In the genomic region with DNA sequence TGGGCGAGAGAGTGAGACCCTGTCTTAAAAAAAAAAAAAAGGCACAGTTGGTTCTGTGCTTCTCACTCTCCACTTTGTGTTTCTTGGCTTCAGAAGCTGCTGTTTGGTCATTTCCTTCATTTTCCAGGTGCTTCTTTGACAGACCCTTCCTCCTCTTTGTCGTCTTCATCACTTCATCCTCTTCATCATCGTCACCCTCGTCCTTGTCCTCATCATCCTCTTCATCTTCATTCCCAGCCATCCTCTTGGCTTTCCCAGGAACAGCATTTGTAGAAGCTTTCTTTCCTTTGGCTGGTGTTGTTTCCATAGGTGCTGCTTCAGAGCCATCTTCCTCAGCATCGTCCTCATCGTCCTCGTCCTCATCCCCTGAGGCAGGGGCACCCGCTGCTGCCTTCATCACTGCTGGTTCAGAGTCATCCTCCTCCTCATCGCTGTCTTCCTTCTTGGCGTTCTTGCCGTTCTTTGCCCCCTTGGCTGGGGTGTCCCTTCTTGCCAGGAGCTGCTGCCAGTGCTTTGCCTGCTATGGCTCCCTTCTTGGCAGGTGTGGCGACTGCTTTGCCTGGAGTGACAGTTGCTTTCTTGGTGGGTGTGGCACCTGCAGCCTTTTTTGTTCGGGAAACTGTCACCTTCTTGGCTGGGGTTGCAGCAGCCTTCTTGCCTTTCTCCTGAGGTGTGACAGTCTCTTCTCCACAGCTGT, we compare ENCODE assay signal across 16 cellular contexts. TPM values are rescaled to one million over a fixed set of nuclear protein-coding genes. Genes with fewer than 3 reads are reported as not detected.
A peak's percentile ranks its signal among the peaks of the same experiment; 100 is the strongest.
DNase-seq lines count a peak whose midpoint lies in the region; ATAC-seq and TF ChIP-seq lines count a peak whose summit lies in the region.
"Had no signal": no experiment of that assay in that cellular context is flagged by ENCODE, and none has a peak within 500 bp of the region (broad histone marks: within the 10 kb centered on the region; RNA-seq: fewer than 3 reads in every experiment).

No MANE protein-coding gene starts in this region.

- H4K8ac ChIP-seq in trophoblast cell (ENCODE audit: low read depth, low read length), result no peak overlapping the region

- whole genome bisulfite sequencing in trophoblast cell (ENCODE audit: extremely low coverage, insufficient coverage, insufficient read length), result 100% methylated on average over 3 of the region's 13 CpGs

- no peak overlapping the region for H3K23ac ChIP-seq in trophoblast cell (ENCODE audit: low read length)

- no peak overlapping the region for H2BK120ac ChIP-seq in trophoblast cell (ENCODE audit: insufficient read depth, low read length, poor library complexity)

- H3K4me1 ChIP-seq in right atrium auricular region, result peaks cover 0 to 14% of the 10 kb centered on the region in 2 donors
- peaks cover 0 to 2% of the 10 kb centered on the region in 2 experiments for H3K4me1 ChIP-seq in trophoblast cell (ENCODE audit: control insufficient read depth in 1 of 2, insufficient read depth in 2 of 2, low read length in 2 of 2)

- ATAC-seq in Right ventricle myocardium superior (ENCODE audit: poor library complexity) (no peak), T-helper 17 cell (no peak)

- H3K36me3 Mint-ChIP-seq in T-helper 17 cell (ENCODE audit: low read depth), result peaks cover 5% of the 10 kb centered on the region
- H3K36me3 Mint-ChIP-seq: IgD-negative memory B cell had no signal

- peak overlapping the region; percentile 34 for H3K27ac Mint-ChIP-seq in T-helper 17 cell

- H3K27me3 Mint-ChIP-seq in T-helper 17 cell, result no peaks in the 10 kb centered on the region
- H3K27me3 Mint-ChIP-seq: IgD-negative memory B cell had no signal

- H3K4me1 Mint-ChIP-seq in T-helper 17 cell, result peaks cover 24% of the 10 kb centered on the region

- no peak overlapping the region for H4K91ac ChIP-seq in trophoblast cell (ENCODE audit: low read depth, low read length)

- H3K9me3 ChIP-seq in right atrium auricular region (no peaks in the 10 kb centered on the region), T-helper 17 cell (ENCODE audit: control insufficient read depth, low read length, poor library complexity, severe bottlenecking) (no peaks in the 10 kb centered on the region), trophoblast cell (ENCODE audit: insufficient read depth, low read depth, low read length) (no peaks in the 10 kb centered on the region)

- no peak overlapping the region for H3K14ac ChIP-seq in trophoblast cell (ENCODE audit: low read length)

- H4K12ac ChIP-seq in trophoblast cell (ENCODE audit: low read depth, low read length), result no peak overlapping the region

- no peaks in the 10 kb centered on the region for H3K79me1 ChIP-seq in trophoblast cell (ENCODE audit: low read length)

- no peak overlapping the region for H2AFZ ChIP-seq in trophoblast cell (ENCODE audit: insufficient read depth, low read length, poor library complexity)

- no peak overlapping the region for H3K9ac ChIP-seq in trophoblast cell (ENCODE audit: low read length)

- intact Hi-C loops in Right ventricle myocardium superior (cut with DNase I), result no loop called here

- no peak overlapping the region for H3K4me2 ChIP-seq in trophoblast cell (ENCODE audit: low read length)

- TF ChIP-seq CTCF in right atrium auricular region (IDR thresholded peaks at IDR 0.05), result no peak

- H3K36me3 ChIP-seq in right atrium auricular region, result peaks cover 10% of the 10 kb centered on the region
- H3K36me3 ChIP-seq in trophoblast cell (ENCODE audit: control insufficient read depth in 1 of 2, insufficient read depth in 2 of 2, low read length in 2 of 2), result peaks cover 25 to 30% of the 10 kb centered on the region in 2 experiments

- H3K4me3 ChIP-seq in right atrium auricular region (no peak overlapping the region), trophoblast cell (ENCODE audit: low read depth, low read length) (no peak overlapping the region)
- H3K4me3 ChIP-seq: SK-N-MC had no signal

- peak overlapping the region; percentile 1 for H3K4ac ChIP-seq in trophoblast cell (ENCODE audit: low read depth, low read length)

- peaks cover 1% of the 10 kb centered on the region for H3K79me2 ChIP-seq in trophoblast cell (ENCODE audit: control insufficient read depth, insufficient read depth, low read length, poor library complexity)

- H3K4me3 Mint-ChIP-seq in T-helper 17 cell, result no peak overlapping the region
- H3K4me3 Mint-ChIP-seq: IgD-negative memory B cell had no signal

- no peak overlapping the region for H2BK12ac ChIP-seq in trophoblast cell (ENCODE audit: low read length)

- H3K18ac ChIP-seq in trophoblast cell (ENCODE audit: low read length), result no peak overlapping the region

- H3K27ac ChIP-seq in right atrium auricular region (no peak overlapping the region), trophoblast cell (ENCODE audit: low read depth, low read length) (no peak overlapping the region)

- H3K27me3 ChIP-seq in right atrium auricular region (no peaks in the 10 kb centered on the region), trophoblast cell (ENCODE audit: insufficient read depth, low read length) (no peaks in the 10 kb centered on the region)

- no peak overlapping the region for H2BK5ac ChIP-seq in trophoblast cell (ENCODE audit: low read depth, low read length, poor library complexity)

- DNase-seq in Right ventricle myocardium superior (peak; percentile 11), right atrium auricular region (ENCODE audit: low spot score) (no peak), T-helper 17 cell (no peak), trophoblast cell (no peak), NCI-H1436 treated with DMSO at 0.1 percent for 48 hours (lab: John Stamatoyannopoulos, UW) (no peak)
- DNase-seq: AML-193, DMS79 treated with DMSO at 0.1 percent for 48 hours, HCEC 1CT, MV-4-11, NCI-H1436, NCI-H2081 treated with DMSO at 0.1 percent for 48 hours, NCI-H524, OCI-M1, RPMI8226 had no signal

- no peak overlapping the region for H2AK5ac ChIP-seq in trophoblast cell (ENCODE audit: low read length)

RNA-seq across cellular contexts. Expression of a gene that starts 7.1 kb away (rescaled TPM):
- total RNA-seq in Right ventricle myocardium superior, result 68.0 TPM
- 10 to 100 TPM; 48.4 to 61.7 TPM for total RNA-seq in right atrium auricular region
- total RNA-seq in T-helper 17 cell, result 10 to 100 TPM; 55.6 to 59.7 TPM
- polyA plus RNA-seq in trophoblast cell (2013), result 95.6 and 95.9 TPM in 2 replicates

RNA-seq across cellular contexts. Expression of a gene that starts 18.7 kb away (rescaled TPM):
- 1.5 TPM for total RNA-seq in Right ventricle myocardium superior
- 1 to 10 TPM; 2.3 to 2.5 TPM for total RNA-seq in right atrium auricular region
- total RNA-seq in T-helper 17 cell, result 1 to 10 TPM; 1.8 to 2.2 TPM
- 13.6 and 14.0 TPM in 2 replicates for polyA plus RNA-seq in trophoblast cell (2013)

RNA-seq across cellular contexts. Expression of a gene that starts 23.7 kb away (rescaled TPM):
- total RNA-seq in Right ventricle myocardium superior (70.9 TPM), right atrium auricular region (100 to 1,000 TPM; 123 to 148 TPM), T-helper 17 cell (10 to 100 TPM; 16.5 to 21.8 TPM)
- 82.7 and 84.5 TPM in 2 replicates for polyA plus RNA-seq in trophoblast cell (2013)

RNA-seq across cellular contexts. Expression of a gene that starts 27.4 kb away (rescaled TPM):
- 7.3 TPM for total RNA-seq in Right ventricle myocardium superior
- total RNA-seq in right atrium auricular region, result 1 to 10 TPM; 2.7 to 3.0 TPM
- 1 to 10 TPM; 2.9 to 3.7 TPM for total RNA-seq in T-helper 17 cell
- 1.1 and 1.2 TPM in 2 replicates for polyA plus RNA-seq in trophoblast cell (2013)

RNA-seq across cellular contexts. Expression of a gene that starts 34.3 kb away (rescaled TPM):
- total RNA-seq in Right ventricle myocardium superior, result 345 TPM
- 100 to 1,000 TPM; 140 to 154 TPM for total RNA-seq in right atrium auricular region
- total RNA-seq in T-helper 17 cell, result 10 to 100 TPM; 33.8 to 36.2 TPM
- 136 and 146 TPM in 2 replicates for polyA plus RNA-seq in trophoblast cell (2013)
